ENCODE assay signal across 20 cellular contexts in genomic region chr1:40851643-40852042, GRCh38. TPM values are rescaled to one million over a fixed set of nuclear protein-coding genes. Genes with fewer than 3 reads are reported as not detected.
DNase-seq lines count a peak whose midpoint lies in the region; ATAC-seq, FAIRE-seq and TF ChIP-seq lines count a peak whose summit lies in the region.
"Had no signal": no experiment of that assay in that cellular context is flagged by ENCODE, and none has a peak within 500 bp of the region (broad histone marks: within the 10 kb centered on the region; RNA-seq: fewer than 3 reads in every experiment).

No MANE protein-coding gene starts in this region.

- no peaks in the 10 kb centered on the region for H4K20me1 ChIP-seq in K562 (replicated peaks; ENCODE audit: control insufficient read depth, insufficient read depth, low read length)

- no peaks in the 10 kb centered on the region for H3K9me1 ChIP-seq in K562 (ENCODE audit: control insufficient read depth, insufficient read depth, low read length)

- POLR2A ChIA-PET in K562 (lab: Yijun Ruan, JAX) = interaction anchor here (1.1 kb wide), 1 partner anchor 270 kb away, joined by 3 read pairs; no protein-coding TSS in a partner anchor

- no peak for TF ChIP-seq CTCF in K562 (IDR thresholded peaks at IDR 0.05 in 2 of 3, conservative IDR thresholded peaks at IDR 0.05 in 1 of 3; ENCODE audit: insufficient read depth in 2 of 3, low read depth in 1 of 3, low read length in 3 of 3)

- H3K4me2 ChIP-seq in K562 (ENCODE audit: insufficient read depth, low read length) = no peak overlapping the region

- no peak for TF ChIP-seq EP300 in K562 (IDR thresholded peaks at IDR 0.05; ENCODE audit: low read length)

- peak overlapping the region; percentile 46; the same call in 1 of the 2 replicates for H2AFZ ChIP-seq in K562 (ENCODE audit: low read depth, low read length)

- FAIRE-seq in K562 (lab: Jason Lieb, UNC) = no peak
- FAIRE-seq: D721Med had no signal

- H3K4me1 ChIP-seq in K562 (replicated peaks in 1 of 2; ENCODE audit: control insufficient read depth in 2 of 2, insufficient read depth in 2 of 2, low read length in 2 of 2) = peaks cover 4 to 10% of the 10 kb centered on the region in 2 experiments; a peak in 3 of 5 replicates
- H3K4me1 ChIP-seq: BE2C, Peyer's patch had no signal

- no peaks in the 10 kb centered on the region for H3K79me2 ChIP-seq in K562 (ENCODE audit: control insufficient read depth, insufficient read depth, low read length)

- H3K9me3 ChIP-seq in K562 (replicated peaks; ENCODE audit: control insufficient read depth, insufficient read depth, low read depth, low read length) = no peaks in the 10 kb centered on the region
- H3K9me3 ChIP-seq: BE2C, Peyer's patch had no signal

- in situ Hi-C loops in K562 (cut with MboI) = no loop called here

- H3K27me3 ChIP-seq in K562 (ENCODE audit: control insufficient read depth in 2 of 2, insufficient read depth in 2 of 2, low read length in 2 of 2) = no peaks in the 10 kb centered on the region
- H3K27me3 ChIP-seq: BE2C, Peyer's patch had no signal

- intact Hi-C loops in K562 (cut with micrococcal nuclease) = loop anchor here (5.0 kb wide), 1 partner anchor 219 kb away; no protein-coding TSS in a partner anchor

- ATAC-seq in GM18867 (IDR thresholded peaks at IDR 0.05; ENCODE audit: unreplicated experiment) (peak; percentile 59), GM21529 (IDR thresholded peaks at IDR 0.05; ENCODE audit: unreplicated experiment) (peak; percentile 56), HG03280 (IDR thresholded peaks at IDR 0.05; ENCODE audit: unreplicated experiment) (peak; percentile 64), K562 (no peak), HG02763 (IDR thresholded peaks at IDR 0.05; ENCODE audit: unreplicated experiment) (no peak), HG03342 (IDR thresholded peaks at IDR 0.05; ENCODE audit: unreplicated experiment) (no peak), HG03565 (IDR thresholded peaks at IDR 0.05; ENCODE audit: unreplicated experiment) (no peak)
- ATAC-seq: SK-N-SH treated with all-trans-retinoic acid at 6 μM for 48 hours had no signal

- no peak overlapping the region for H3K4me3 ChIP-seq in K562
- H3K4me3 ChIP-seq: Peyer's patch had no signal

- no peak for TF ChIP-seq RAD21 in K562 (CRISPR knock-in tag; conservative IDR thresholded peaks at IDR 0.05 in 1 of 2, IDR thresholded peaks at IDR 0.05 in 1 of 2)

- no peak overlapping the region for H3K9ac ChIP-seq in K562 (ENCODE audit: insufficient read depth in 1 of 2, low read depth in 2 of 2, low read length in 2 of 2)

- WGBS in K562 (ENCODE audit: insufficient coverage, low coverage, missing lambda C conversion rate) = 51% methylated on average over 6 of the region's 6 CpGs

- H3K27ac ChIP-seq in K562 (ENCODE audit: extremely low read depth, low read depth, low read length) = no peak overlapping the region
- H3K27ac ChIP-seq: Peyer's patch had no signal

- no peaks in the 10 kb centered on the region for H3K36me3 ChIP-seq in K562 (ENCODE audit: control insufficient read depth, insufficient read depth, low read length)
- H3K36me3 ChIP-seq: BE2C, Peyer's patch had no signal

- no peak for TF ChIP-seq POLR2A in K562 (conservative IDR thresholded peaks at IDR 0.05)

- CTCF ChIA-PET in K562 (lab: Yijun Ruan, JAX; ENCODE audit: low intra/inter-chr PET ratio) = interaction anchor here (1.4 to 4.6 kb wide), 2 partner anchors 78 to 259 kb away, joined by 4 to 53 read pairs; no protein-coding TSS in a partner anchor

- no peak for DNase-seq in K562 (ENCODE audit: extremely low read depth in 1 of 4, low spot score in 3 of 4)
- DNase-seq: BE2C; CD4-positive, alpha-beta memory T cell; DND-41; GDM1; H7; Kasumi-1; NCI-H146; NCI-H345; NCI-H526 treated with DMSO at 0.1 percent for 48 hours; Peyer's patch; SHP77 had no signal

- no TSS peak for BruUV-seq in K562 (replicated peaks; lab: Mats Ljungman, UMichigan)

TF ChIP-seq in K562, 482 proteins besides CTCF, POLR2A, EP300 and RAD21:
- TF ChIP-seq, protein P1, sequence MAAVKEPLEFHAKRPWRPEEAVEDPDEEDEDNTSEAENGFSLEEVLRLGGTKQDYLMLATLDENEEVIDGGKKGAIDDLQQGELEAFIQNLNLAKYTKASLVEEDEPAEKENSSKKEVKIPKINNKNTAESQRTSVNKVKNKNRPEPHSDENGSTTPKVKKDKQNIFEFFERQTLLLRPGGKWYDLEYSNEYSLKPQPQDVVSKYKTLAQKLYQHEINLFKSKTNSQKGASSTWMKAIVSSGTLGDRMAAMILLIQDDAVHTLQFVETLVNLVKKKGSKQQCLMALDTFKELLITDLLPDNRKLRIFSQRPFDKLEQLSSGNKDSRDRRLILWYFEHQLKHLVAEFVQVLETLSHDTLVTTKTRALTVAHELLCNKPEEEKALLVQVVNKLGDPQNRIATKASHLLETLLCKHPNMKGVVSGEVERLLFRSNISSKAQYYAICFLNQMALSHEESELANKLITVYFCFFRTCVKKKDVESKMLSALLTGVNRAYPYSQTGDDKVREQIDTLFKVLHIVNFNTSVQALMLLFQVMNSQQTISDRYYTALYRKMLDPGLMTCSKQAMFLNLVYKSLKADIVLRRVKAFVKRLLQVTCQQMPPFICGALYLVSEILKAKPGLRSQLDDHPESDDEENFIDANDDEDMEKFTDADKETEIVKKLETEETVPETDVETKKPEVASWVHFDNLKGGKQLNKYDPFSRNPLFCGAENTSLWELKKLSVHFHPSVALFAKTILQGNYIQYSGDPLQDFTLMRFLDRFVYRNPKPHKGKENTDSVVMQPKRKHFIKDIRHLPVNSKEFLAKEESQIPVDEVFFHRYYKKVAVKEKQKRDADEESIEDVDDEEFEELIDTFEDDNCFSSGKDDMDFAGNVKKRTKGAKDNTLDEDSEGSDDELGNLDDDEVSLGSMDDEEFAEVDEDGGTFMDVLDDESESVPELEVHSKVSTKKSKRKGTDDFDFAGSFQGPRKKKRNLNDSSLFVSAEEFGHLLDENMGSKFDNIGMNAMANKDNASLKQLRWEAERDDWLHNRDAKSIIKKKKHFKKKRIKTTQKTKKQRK (IDR thresholded peaks at IDR 0.05; ENCODE audit: borderline replicate concordance, low read depth, low read length) = no peak
- TF ChIP-seq KLF16 (IDR thresholded peaks at IDR 0.05) (no peak), ATF7 (IDR thresholded peaks at IDR 0.05) (no peak), DNMT1 (IDR thresholded peaks at IDR 0.05) (no peak), FOXA3 (CRISPR knock-in tag; conservative IDR thresholded peaks at IDR 0.05 in 1 of 2, IDR thresholded peaks at IDR 0.05 in 1 of 2) (no peak), RBBP5 (IDR thresholded peaks at IDR 0.05; ENCODE audit: borderline replicate concordance, insufficient read depth, low read length, poor library complexity, severe bottlenecking) (no peak), TSHZ1 (CRISPR knock-in tag; IDR thresholded peaks at IDR 0.05) (no peak)

RNA-seq across cellular contexts. Expression of gene CITED4, which starts 10.5 kb away (rescaled TPM):
- 0.37 TPM in 1 of 2 replicates, not detected in the other for total RNA-seq in K562 (2011; cell fraction: chromatin; rRNA removed; ENCODE audit: low replicate concordance)
- 0.92 and 1.0 TPM in 2 replicates for total RNA-seq in K562 (2011; cell fraction: nucleolus; rRNA removed)
- total RNA-seq in K562 (2011; cell fraction: nucleoplasm; rRNA removed) = 0.51 TPM in 1 of 2 replicates, not detected in the other
- 0.36 and 0.69 TPM in 2 replicates for total RNA-seq in K562 (2014; rRNA removed)
- 0.11 TPM in 1 of 2 replicates, not detected in the other for total RNA-seq in K562 (2014; rRNA removed; fragmentation: Illumina TruSeq; extraction: Trizol)
- 0.11 TPM in 1 of 2 replicates, not detected in the other for total RNA-seq in K562 (2015; rRNA removed; fragmentation: Illumina TruSeq; extraction: Trizol)
- total RNA-seq in K562 (2021) = 0.89 and 1.2 TPM in 2 replicates
- polyA plus RNA-seq in K562 (2011; rRNA removed) = 0.07 and 0.17 TPM in 2 replicates
- 0.04 and 1.2 TPM in 2 replicates for polyA plus RNA-seq in K562 (2011; cell fraction: cytosol; rRNA removed)
- 0.08 and 0.85 TPM in 2 replicates for polyA plus RNA-seq in K562 (2011; cell fraction: nucleus; rRNA removed)
- 0.51 and 1.2 TPM in 2 replicates for polyA plus RNA-seq in K562 (2012)
- polyA plus RNA-seq in K562 (2014; fragmentation: Illumina TruSeq; extraction: Trizol) = 0.12 TPM in 1 of 2 replicates, not detected in the other
- polyA plus RNA-seq in K562 (2014; fragmentation: Nextera tagmentation; extraction: Ambion mirVana) = not detected
- 0.23 and 0.48 TPM in 2 replicates for polyA plus RNA-seq in K562 (2014; rRNA removed)
- polyA minus RNA-seq in K562 (2011; rRNA and poly(A)+ RNA removed) = not detected in 2 replicates
- polyA minus RNA-seq in K562 (2011; cell fraction: cytosol; rRNA and poly(A)+ RNA removed) = not detected in 2 replicates
- 0.44 and 0.54 TPM in 2 replicates for polyA minus RNA-seq in K562 (2011; cell fraction: nucleus; rRNA and poly(A)+ RNA removed)

Comparison
In these comparisons a context has a peak if more than half of its experiments do, and no peak if none do; other contexts are left out.
1. ATAC-seq: peak in GM18867 (single experiment), GM21529 (single experiment) and HG03280 (single experiment); none in K562 (single experiment), HG02763 (single experiment), HG03342 (single experiment) and HG03565 (single experiment).